Comparison of ENCODE assay signal across 28 cellular contexts in genomic region chr13:53255795-53256194, GRCh38.
"Had no signal": no experiment of that assay in that cellular context is flagged by ENCODE, and none has a peak within 500 bp of the region (broad histone marks: within the 10 kb centered on the region; RNA-seq: fewer than 3 reads in every experiment).

No MANE protein-coding gene starts in this region.

- ATAC-seq: activated naive CD4-positive, alpha-beta T cell treated with anti-CD3 and anti-CD28 coated beads, Interleukin-2, amount 50 U/mL, for 72 hours; activated naive CD8-positive, alpha-beta T cell treated with anti-CD3 and anti-CD28 coated beads, Interleukin-2, amount 50 U/mL, for 24 hours; activated T-cell treated with anti-CD3 and anti-CD28 coated beads, Interleukin-2, amount 50 U/mL, for 4 hours; activated T-cell treated with anti-CD3 and anti-CD28 coated beads, Interleukin-2, amount 50 U/mL, for 72 hours; activated T-helper 17 cell treated with anti-CD3 and anti-CD28 coated beads, Interleukin-2, amount 50 U/mL, for 72 hours; body of pancreas had no signal

- DNase-seq: activated effector memory CD4-positive, alpha-beta T cell treated with anti-CD3 and anti-CD28 coated beads, Interleukin-2, amount 50 U/mL, for 16 hours; activated effector memory CD4-positive, alpha-beta T cell treated with Interleukin-2 at 50 U/mL for 16 hours; activated gamma-delta T cell; activated gamma-delta T cell treated with Interleukin-2 at 50 U/mL for 16 hours; activated naive CD4-positive, alpha-beta T cell; activated naive CD4-positive, alpha-beta T cell treated with anti-CD3 and anti-CD28 coated beads for 36 hours; activated naive CD4-positive, alpha-beta T cell treated with anti-CD3 and anti-CD28 coated beads, Interleukin-2, amount 10 ng/mL, durations not matched to agents 7 days and 5 days; activated naive CD4-positive, alpha-beta T cell treated with anti-CD3 and anti-CD28 coated beads, Interleukin-2, amount 50 U/mL, for 16 hours; activated naive CD4-positive, alpha-beta T cell treated with Interleukin-2 at 50 U/mL for 16 hours; activated naive CD8-positive, alpha-beta T cell treated with anti-CD3 and anti-CD28 coated beads for 36 hours; activated naive CD8-positive, alpha-beta T cell treated with anti-CD3 and anti-CD28 coated beads, Interleukin-2, amount 10 ng/mL, durations not matched to agents 7 days and 5 days; activated naive CD8-positive, alpha-beta T cell treated with anti-CD3 and anti-CD28 coated beads, Interleukin-2, amount 50 U/mL, for 24 hours; activated T-cell treated with anti-CD3 and anti-CD28 coated beads, Interleukin-2, amount 50 U/mL, for 1 hour; activated T-cell treated with anti-CD3 and anti-CD28 coated beads, Interleukin-2, amount 50 U/mL, for 24 hours; activated T-cell treated with anti-CD3 and anti-CD28 coated beads, Interleukin-2, amount 50 U/mL, for 4 hours; activated T-cell treated with anti-CD3 and anti-CD28 coated beads, Interleukin-2, amount 50 U/mL, for 48 hours; activated T-cell treated with anti-CD3 and anti-CD28 coated beads, Interleukin-2, amount 50 U/mL, for 72 hours; adrenal gland; amniotic stem cell; amygdala; anterior cingulate cortex; aorta; body of pancreas; brain microvascular endothelial cell; central memory CD4-positive, alpha-beta T cell; cerebellar nuclear complex had no signal
